Comparison of ENCODE assay signal across 16 cellular contexts in the genomic region with DNA sequence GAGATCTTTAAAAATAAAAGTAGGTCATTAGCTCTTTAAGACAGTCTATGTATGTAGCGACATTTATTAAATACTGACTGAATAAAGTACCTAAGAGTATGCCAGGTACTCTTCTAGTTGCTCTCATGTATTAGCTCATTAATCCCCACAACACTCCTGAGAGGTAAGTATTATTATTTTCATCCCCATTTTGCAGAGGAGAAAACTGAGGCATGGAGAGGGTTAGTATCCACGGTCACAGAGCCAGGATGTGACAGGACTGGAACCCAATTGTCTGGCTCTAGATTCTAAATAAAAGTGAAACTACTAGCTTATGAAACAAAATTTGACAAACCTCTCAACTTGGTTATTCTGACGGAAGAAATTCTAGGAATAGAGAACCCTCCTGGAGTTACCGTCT.
A peak's percentile ranks its signal among the peaks of the same experiment; 100 is the strongest.
DNase-seq lines count a peak whose midpoint lies in the region; ATAC-seq and TF ChIP-seq lines count a peak whose summit lies in the region.
"Had no signal": no experiment of that assay in that cellular context is flagged by ENCODE, and none has a peak within 500 bp of the region (broad histone marks: within the 10 kb centered on the region; RNA-seq: fewer than 3 reads in every experiment).

No MANE protein-coding gene starts in this region.

- H3K4me1 Mint-ChIP-seq in activated T-cell treated with anti-CD3 and anti-CD28 coated beads, Interleukin-2, amount 50 U/mL, for 24 hours (ENCODE audit: low read depth), result peaks cover 65% of the 10 kb centered on the region
- H3K4me1 Mint-ChIP-seq in activated naive CD8-positive, alpha-beta T cell (ENCODE audit: low read depth), result peaks cover 54% of the 10 kb centered on the region
- peaks cover 64% of the 10 kb centered on the region for H3K4me1 Mint-ChIP-seq in stimulated activated effector memory CD8-positive, alpha-beta T cell treated with anti-CD3 and anti-CD28 coated beads, Interleukin-12 subunit alpha, Interleukin-12 subunit beta, amount 100 ng/mL, for 72 hours

- H3K4me1 ChIP-seq in PC-9 (replicated peaks; ENCODE audit: insufficient read depth), result no peaks in the 10 kb centered on the region
- H3K4me1 ChIP-seq: A549, prostate gland had no signal

- no peak overlapping the region for H3K27ac ChIP-seq in PC-9
- H3K27ac ChIP-seq: A549, prostate gland had no signal

- H3K27ac Mint-ChIP-seq in activated T-cell treated with anti-CD3 and anti-CD28 coated beads, Interleukin-2, amount 50 U/mL, for 24 hours, result peak overlapping the region; percentile 86
- peak overlapping the region; percentile 11 for H3K27ac Mint-ChIP-seq in activated naive CD8-positive, alpha-beta T cell
- peak overlapping the region; percentile 52 for H3K27ac Mint-ChIP-seq in stimulated activated effector memory CD8-positive, alpha-beta T cell treated with anti-CD3 and anti-CD28 coated beads, Interleukin-12 subunit alpha, Interleukin-12 subunit beta, amount 100 ng/mL, for 72 hours

- H3K9me3 Mint-ChIP-seq in activated T-cell treated with anti-CD3 and anti-CD28 coated beads, Interleukin-2, amount 50 U/mL, for 24 hours, result peaks cover 4% of the 10 kb centered on the region
- no peaks in the 10 kb centered on the region for H3K9me3 Mint-ChIP-seq in activated naive CD8-positive, alpha-beta T cell (ENCODE audit: low read depth)
- peaks cover 3% of the 10 kb centered on the region for H3K9me3 Mint-ChIP-seq in stimulated activated effector memory CD8-positive, alpha-beta T cell treated with anti-CD3 and anti-CD28 coated beads, Interleukin-12 subunit alpha, Interleukin-12 subunit beta, amount 100 ng/mL, for 72 hours

- intact Hi-C loops in PC-9 (cut with micrococcal nuclease; ENCODE audit: unreplicated experiment), result no loop called here

- in situ Hi-C loops in GM13976 (cut with MboI; ENCODE audit: low sequenced_read_pairs, unreplicated experiment), result no loop called here

- no peak overlapping the region for H3K4me2 ChIP-seq in PC-9
- H3K4me2 ChIP-seq: A549 had no signal

- peaks cover 33% of the 10 kb centered on the region for H3K36me3 Mint-ChIP-seq in activated T-cell treated with anti-CD3 and anti-CD28 coated beads, Interleukin-2, amount 50 U/mL, for 24 hours (ENCODE audit: low read depth)
- H3K36me3 Mint-ChIP-seq in activated naive CD8-positive, alpha-beta T cell, result peaks cover 7% of the 10 kb centered on the region
- peaks cover 18% of the 10 kb centered on the region for H3K36me3 Mint-ChIP-seq in stimulated activated effector memory CD8-positive, alpha-beta T cell treated with anti-CD3 and anti-CD28 coated beads, Interleukin-12 subunit alpha, Interleukin-12 subunit beta, amount 100 ng/mL, for 72 hours

- no peak overlapping the region for H3K4me3 Mint-ChIP-seq in activated T-cell treated with anti-CD3 and anti-CD28 coated beads, Interleukin-2, amount 50 U/mL, for 24 hours
- peak overlapping the region; percentile 30 for H3K4me3 Mint-ChIP-seq in activated naive CD8-positive, alpha-beta T cell
- peak overlapping the region; percentile 70 for H3K4me3 Mint-ChIP-seq in stimulated activated effector memory CD8-positive, alpha-beta T cell treated with anti-CD3 and anti-CD28 coated beads, Interleukin-12 subunit alpha, Interleukin-12 subunit beta, amount 100 ng/mL, for 72 hours

- 0 out of 2 replicates have a peak, but pooled peaks cover 3% of the 10 kb centered on the region for H4K20me1 ChIP-seq in PC-9 (ENCODE audit: insufficient read depth)

- no peak overlapping the region for H2AFZ ChIP-seq in PC-9

- H3K4me3 ChIP-seq in NB4 (ENCODE audit: low read depth, low read length) (peak overlapping the region; percentile 30), PC-9 (no peak overlapping the region)
- H3K4me3 ChIP-seq: A549, lung, prostate gland, upper lobe of left lung had no signal

- H3K27me3 ChIP-seq in PC-9 (ENCODE audit: insufficient read depth, low read depth), result no peaks in the 10 kb centered on the region
- H3K27me3 ChIP-seq: upper lobe of left lung had no signal

- peaks cover 26% of the 10 kb centered on the region; the same call in 1 of the 2 replicates for H3F3A ChIP-seq in PC-9 (ENCODE audit: insufficient read depth, low read depth)

- H3K27me3 Mint-ChIP-seq in activated T-cell treated with anti-CD3 and anti-CD28 coated beads, Interleukin-2, amount 50 U/mL, for 24 hours, result no peaks in the 10 kb centered on the region
- no peaks in the 10 kb centered on the region for H3K27me3 Mint-ChIP-seq in activated naive CD8-positive, alpha-beta T cell

- H3K36me3 ChIP-seq in PC-9 (ENCODE audit: low read depth), result no peaks in the 10 kb centered on the region; the same call in 1 of the 2 replicates
- H3K36me3 ChIP-seq: prostate gland, upper lobe of left lung had no signal

- no peaks in the 10 kb centered on the region for H3K9me3 ChIP-seq in PC-9 (ENCODE audit: insufficient read depth, low read depth)
- H3K9me3 ChIP-seq: A549, prostate gland, upper lobe of left lung had no signal

- CTCF ChIA-PET in PC-9 (lab: Charles Lee), result no interaction called here

- no TSS peak for BruUV-seq in PC-9 (replicated peaks; lab: Mats Ljungman, UMichigan)

- POLR2A ChIA-PET in PC-9 (lab: Charles Lee; ENCODE audit: unreplicated experiment), result no interaction called here

- peaks cover 72% of the 10 kb centered on the region for H3K79me2 ChIP-seq in PC-9 (ENCODE audit: low read depth)

- no peaks in the 10 kb centered on the region for H3K9me2 ChIP-seq in PC-9 (ENCODE audit: insufficient read depth)

- ATAC-seq in stimulated activated effector memory CD8-positive, alpha-beta T cell treated with anti-CD3 and anti-CD28 coated beads, Interleukin-12 subunit alpha, Interleukin-12 subunit beta, amount 100 ng/mL, for 72 hours, result no peak
- no peak for ATAC-seq in HG03354 (IDR thresholded peaks at IDR 0.05; ENCODE audit: poor library complexity, severe bottlenecking, unreplicated experiment)

- TF ChIP-seq CTCF in NB4 (IDR thresholded peaks at IDR 0.05; ENCODE audit: low read depth, low read length) (no peak), GM13976 (IDR thresholded peaks at IDR 0.05; ENCODE audit: borderline replicate concordance, control extremely low read depth, extremely low read depth, insufficient read depth, missing control alignments) (no peak), PC-9 (conservative IDR thresholded peaks at IDR 0.05) (no peak)

- DNase-seq in activated T-cell treated with anti-CD3 and anti-CD28 coated beads, Interleukin-2, amount 50 U/mL, for 24 hours, result no peak
- DNase-seq in activated T-cell treated with anti-CD3 and anti-CD28 coated beads, Interleukin-2, amount 50 U/mL, for 1 hour, result no peak
- DNase-seq in NB4 (ENCODE audit: low read depth) (no peak), GM13976 (ENCODE audit: low spot score) (no peak), PC-9 (no peak)
- no peak for DNase-seq in stimulated activated effector memory CD8-positive, alpha-beta T cell treated with anti-CD3 and anti-CD28 coated beads, Interleukin-12 subunit alpha, Interleukin-12 subunit beta, amount 100 ng/mL, for 72 hours (ENCODE audit: low spot score in 2 of 2)
- DNase-seq: amniotic stem cell, DMS79 treated with DMSO at 0.1 percent for 48 hours, NCI-H2029 treated with DMSO at 0.1 percent for 48 hours, NCI-H524, upper lobe of left lung had no signal

- no peak for TF ChIP-seq POLR2A in NB4 (IDR thresholded peaks at IDR 0.05; ENCODE audit: extremely low read depth, insufficient read length)

Comparison
In these comparisons a context has a peak if more than half of its experiments do, and no peak if none do; other contexts are left out.
1. H3K27ac Mint-ChIP-seq: peak in every context shown above with its lines; median percentile 86 in activated T-cell treated with anti-CD3 and anti-CD28 coated beads, Interleukin-2, amount 50 U/mL, for 24 hours; 52 in stimulated activated effector memory CD8-positive, alpha-beta T cell treated with anti-CD3 and anti-CD28 coated beads, Interleukin-12 subunit alpha, Interleukin-12 subunit beta, amount 100 ng/mL, for 72 hours; 11 in activated naive CD8-positive, alpha-beta T cell.